ENCODE assay signal across 12 cellular contexts in the genomic region with DNA sequence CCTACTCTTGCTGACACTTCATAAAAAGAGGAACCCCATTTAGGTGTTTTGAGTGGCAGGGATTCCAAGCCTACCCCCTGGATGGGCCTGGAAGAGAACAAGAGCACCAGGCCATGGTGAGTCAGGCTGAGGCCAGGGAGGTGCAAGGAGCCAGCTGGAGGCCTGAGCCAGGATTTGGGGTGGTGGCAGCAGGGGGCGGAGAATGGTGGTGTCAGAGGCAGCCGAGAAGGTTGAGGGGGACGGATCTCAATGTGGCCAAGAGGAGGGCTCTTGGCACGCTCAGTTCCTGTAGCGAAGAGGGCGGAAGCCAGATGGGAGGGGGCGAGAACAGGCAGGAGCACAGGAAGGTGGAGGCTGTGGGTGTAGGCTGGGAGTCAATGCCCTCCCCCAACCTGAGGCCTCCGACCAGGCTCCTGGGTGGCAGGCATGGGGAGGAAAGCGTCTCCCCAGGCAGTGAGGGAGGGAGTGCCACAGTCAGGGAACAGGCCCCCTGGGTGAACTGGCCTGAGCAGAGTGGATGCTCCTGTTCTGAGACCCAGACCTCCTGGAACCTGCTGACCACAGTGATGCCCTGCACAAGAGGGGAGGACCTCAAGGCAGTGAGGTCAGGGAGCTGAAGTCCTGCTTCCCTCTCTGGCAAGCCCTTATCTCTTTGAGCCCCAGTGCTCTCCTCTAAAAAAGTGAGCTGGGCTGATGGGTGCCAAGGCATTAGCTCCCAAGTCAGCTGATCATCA. TPM values are rescaled to one million over a fixed set of nuclear protein-coding genes. Genes with fewer than 3 reads are reported as not detected.
A peak's percentile ranks its signal among the peaks of the same experiment; 100 is the strongest.
DNase-seq lines count a peak whose midpoint lies in the region; ATAC-seq lines count a peak whose summit lies in the region.
"Had no signal": no experiment of that assay in that cellular context is flagged by ENCODE, and none has a peak within 500 bp of the region (broad histone marks: within the 10 kb centered on the region; RNA-seq: fewer than 3 reads in every experiment).

No MANE protein-coding gene starts in this region.

- POLR2A ChIA-PET in activated naive CD8-positive, alpha-beta T cell treated with anti-CD3 and anti-CD28 coated beads, Interleukin-2, amount 10 ng/mL, durations not matched to agents 7 days and 5 days (lab: Charles Lee): interaction anchor here (0.7 to 1.6 kb wide), 8 partner anchors 11 to 148 kb away, joined by 3 to 8 read pairs (median 4); partner anchors contain the start of genes SLC43A1 and TIMM10

- H3K27me3 Mint-ChIP-seq in activated naive CD8-positive, alpha-beta T cell treated with anti-CD3 and anti-CD28 coated beads, Interleukin-2, amount 10 ng/mL, durations not matched to agents 7 days and 5 days: peaks cover 15% of the 10 kb centered on the region

- no peaks in the 10 kb centered on the region for H3K36me3 Mint-ChIP-seq in activated naive CD8-positive, alpha-beta T cell treated with anti-CD3 and anti-CD28 coated beads, Interleukin-2, amount 10 ng/mL, durations not matched to agents 7 days and 5 days

- no peaks in the 10 kb centered on the region for H3K9me3 Mint-ChIP-seq in activated naive CD8-positive, alpha-beta T cell treated with anti-CD3 and anti-CD28 coated beads, Interleukin-2, amount 10 ng/mL, durations not matched to agents 7 days and 5 days

- peak overlapping the region; percentile 72 for H3K27ac Mint-ChIP-seq in activated naive CD8-positive, alpha-beta T cell treated with anti-CD3 and anti-CD28 coated beads, Interleukin-2, amount 10 ng/mL, durations not matched to agents 7 days and 5 days

- peaks cover 30% of the 10 kb centered on the region for H3K4me1 Mint-ChIP-seq in activated naive CD8-positive, alpha-beta T cell treated with anti-CD3 and anti-CD28 coated beads, Interleukin-2, amount 10 ng/mL, durations not matched to agents 7 days and 5 days

- peak; percentile 56 to 58 for DNase-seq in AML-193 (lab: John Stamatoyannopoulos, UW)
- DNase-seq in MV-4-11 (lab: John Stamatoyannopoulos, UW): peak; percentile 71
- peak; percentile 69 for DNase-seq in activated naive CD8-positive, alpha-beta T cell treated with anti-CD3 and anti-CD28 coated beads, Interleukin-2, amount 10 ng/mL, durations not matched to agents 7 days and 5 days
- no peak for DNase-seq in KG1 (lab: John Stamatoyannopoulos, UW)
- no peak for DNase-seq in DMS79 treated with DMSO at 0.1 percent for 48 hours (lab: John Stamatoyannopoulos, UW)
- DNase-seq in HuH-7 (ENCODE audit: low spot score): no peak
- DNase-seq in dedifferentiated amniotic fluid mesenchymal stem cell (ENCODE audit: extremely low spot score): no peak
- DNase-seq: DMS79, heart right ventricle, RPMI8226, thyroid gland had no signal

- peak; percentile 63 for ATAC-seq in GM19463 (IDR thresholded peaks at IDR 0.05; ENCODE audit: unreplicated experiment)
- peak; percentile 92 for ATAC-seq in activated naive CD8-positive, alpha-beta T cell treated with anti-CD3 and anti-CD28 coated beads, Interleukin-2, amount 10 ng/mL, durations not matched to agents 7 days and 5 days (ENCODE audit: low read depth)

- peak overlapping the region; percentile 65 for H3K4me3 Mint-ChIP-seq in activated naive CD8-positive, alpha-beta T cell treated with anti-CD3 and anti-CD28 coated beads, Interleukin-2, amount 10 ng/mL, durations not matched to agents 7 days and 5 days

RNA-seq across cellular contexts. Expression of gene RTN4RL2, which starts 13.9 kb away (rescaled TPM):
- total RNA-seq in activated naive CD8-positive, alpha-beta T cell treated with anti-CD3 and anti-CD28 coated beads, Interleukin-2, amount 10 ng/mL, durations not matched to agents 7 days and 5 days: 1 to 10 TPM in 1 of 2 experiments, under 1 TPM in 1; 0.96 to 1.6 TPM

RNA-seq across cellular contexts. Expression of gene SLC43A1, which starts 41.3 kb away (rescaled TPM):
- 10 to 100 TPM; 28.2 to 28.8 TPM for total RNA-seq in activated naive CD8-positive, alpha-beta T cell treated with anti-CD3 and anti-CD28 coated beads, Interleukin-2, amount 10 ng/mL, durations not matched to agents 7 days and 5 days

RNA-seq across cellular contexts. Expression of gene SLC43A3, which starts 47.3 kb away (rescaled TPM):
- total RNA-seq in activated naive CD8-positive, alpha-beta T cell treated with anti-CD3 and anti-CD28 coated beads, Interleukin-2, amount 10 ng/mL, durations not matched to agents 7 days and 5 days: 10 to 100 TPM; 67.4 to 67.8 TPM

RNA-seq across cellular contexts. Expression of gene TIMM10, which starts 56.4 kb away (rescaled TPM):
- total RNA-seq in activated naive CD8-positive, alpha-beta T cell treated with anti-CD3 and anti-CD28 coated beads, Interleukin-2, amount 10 ng/mL, durations not matched to agents 7 days and 5 days: 10 to 100 TPM; 44.0 to 48.1 TPM

Comparison
In these comparisons a context has a peak if more than half of its experiments do, and no peak if none do; other contexts are left out.
1. DNase-seq: peak in AML-193 (2 of 2), MV-4-11 (single experiment) and activated naive CD8-positive, alpha-beta T cell treated with anti-CD3 and anti-CD28 coated beads, Interleukin-2, amount 10 ng/mL, durations not matched to agents 7 days and 5 days (single experiment); none in KG1 (single experiment), DMS79 treated with DMSO at 0.1 percent for 48 hours (single experiment), HuH-7 (single experiment) and dedifferentiated amniotic fluid mesenchymal stem cell (single experiment).